ENCODE assay signal across 9 cellular contexts in the genomic region with DNA sequence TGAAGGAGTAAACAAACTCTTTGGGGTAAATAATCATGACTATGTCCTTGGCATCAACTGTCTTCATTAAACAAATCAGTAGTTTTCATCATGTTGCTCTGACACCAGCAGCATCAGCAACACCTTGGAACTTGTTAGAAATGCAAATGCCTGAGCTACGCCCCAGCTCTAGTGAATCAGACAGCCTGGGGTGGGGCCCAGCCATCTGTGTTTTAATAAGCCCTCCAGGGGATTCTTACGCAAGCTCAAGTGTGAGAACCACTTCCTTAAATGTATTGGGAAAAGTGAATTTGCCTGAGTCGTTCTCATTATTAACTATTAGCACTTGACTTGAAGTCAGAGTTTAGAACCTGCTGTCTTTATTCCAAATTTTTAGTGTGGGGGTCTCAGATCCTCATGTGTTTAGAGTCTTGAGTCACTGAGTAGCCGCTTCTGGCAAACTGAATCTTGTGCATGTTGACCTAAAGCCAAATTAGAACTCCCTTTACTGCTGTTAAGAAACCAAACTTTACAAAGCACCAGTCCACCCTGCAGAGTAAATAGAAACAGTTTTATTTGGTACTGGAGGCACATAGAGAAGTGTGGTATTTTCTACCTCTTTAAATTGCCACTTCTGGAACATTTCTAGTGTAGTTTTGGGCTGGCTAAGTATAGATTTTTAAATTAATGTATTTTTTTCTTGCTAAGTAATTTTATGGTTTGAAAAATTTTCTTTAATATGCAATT.
DNase-seq lines count a peak whose midpoint lies in the region; ATAC-seq, FAIRE-seq and TF ChIP-seq lines count a peak whose summit lies in the region.
"Had no signal": no experiment of that assay in that cellular context is flagged by ENCODE, and none has a peak within 500 bp of the region (broad histone marks: within the 10 kb centered on the region; RNA-seq: fewer than 3 reads in every experiment).

No MANE protein-coding gene starts in this region.

- no peak overlapping the region for H3K4me3 ChIP-seq in pancreas

- FAIRE-seq in pancreas (lab: Jason Lieb, UNC) = no peak

- peak overlapping the region in 1 of 4 donors; percentile 51 for H3K27ac ChIP-seq in pancreas

- H3K4me1 ChIP-seq in pancreas = peaks cover 0 to 3% (median 0%) of the 10 kb centered on the region in 3 donors

- 41 to 47% methylated on average over 4 of the region's 4 CpGs for WGBS in pancreas, 2 donors

- no peaks in the 10 kb centered on the region for H3K27me3 ChIP-seq in pancreas

- intact Hi-C loops in pancreas (cut with DNase I) = no loop called here

- peak; percentile 6 for DNase-seq in DMS 273 treated with DMSO at 0.1 percent for 48 hours (lab: John Stamatoyannopoulos, UW)
- DNase-seq in OCI-M1 (lab: John Stamatoyannopoulos, UW) = peak; percentile 47
- peak; percentile 69 for DNase-seq in fibroblast of peridontal ligament (ENCODE audit: extremely low read depth)
- peak in 2 of 6 donors; percentile 3 to 51 for DNase-seq in pancreas
- DNase-seq in foreskin melanocyte = no peak
- DNase-seq in NCI-H774 (lab: John Stamatoyannopoulos, UW) = no peak
- DNase-seq: activated CD4-positive, alpha-beta T cell treated with anti-CD3 and anti-CD28 coated beads, Interleukin-2, amount 50 U/mL, for 48 hours had no signal

- H3K36me3 ChIP-seq in pancreas = no peaks in the 10 kb centered on the region

- ATAC-seq in pancreas (peak in 3 of 4 donors; percentile 44 to 80 (median 77)), GM21723 (IDR thresholded peaks at IDR 0.05; ENCODE audit: unreplicated experiment) (no peak), HG03342 (IDR thresholded peaks at IDR 0.05; ENCODE audit: unreplicated experiment) (no peak)

- TF ChIP-seq CTCF in pancreas (IDR thresholded peaks at IDR 0.05) = no peak

- H3K9me3 ChIP-seq in pancreas = no peaks in the 10 kb centered on the region

Comparison
In these comparisons a context has a peak if more than half of its experiments do, and no peak if none do; other contexts are left out.
1. DNase-seq: peak in DMS 273 treated with DMSO at 0.1 percent for 48 hours (single experiment), OCI-M1 (single experiment) and fibroblast of peridontal ligament (single experiment); none in foreskin melanocyte (single experiment) and NCI-H774 (single experiment).
2. ATAC-seq: peak in pancreas (3 of 4); none in GM21723 (single experiment) and HG03342 (single experiment).